ENCODE assay signal across 13 cellular contexts in genomic region chr20:14148042-14148441, GRCh38.
"Had no signal": no experiment of that assay in that cellular context is flagged by ENCODE, and none has a peak within 500 bp of the region (broad histone marks: within the 10 kb centered on the region; RNA-seq: fewer than 3 reads in every experiment).

No MANE protein-coding gene starts in this region.

- ATAC-seq: activated CD8-positive, alpha-beta T cell treated with anti-CD3 and anti-CD28 coated beads for 36 hours; activated T-helper 17 cell treated with anti-CD3 and anti-CD28 coated beads, Interleukin-2, amount 50 U/mL, for 72 hours; mucosa of descending colon had no signal

- H3K9me3 ChIP-seq: colonic mucosa, mucosa of descending colon, thyroid gland had no signal

- DNase-seq: activated CD4-positive, alpha-beta T cell treated with anti-CD3 and anti-CD28 coated beads, Interleukin-2, amount 10 ng/mL, durations not matched to agents 24 days and 14 days; activated CD8-positive, alpha-beta T cell treated with anti-CD3 and anti-CD28 coated beads for 36 hours; activated naive CD4-positive, alpha-beta T cell treated with anti-CD3 and anti-CD28 coated beads, Interleukin-2, amount 10 ng/mL, durations not matched to agents 7 days and 5 days; activated T-cell treated with anti-CD3 and anti-CD28 coated beads, Interleukin-2, amount 50 U/mL, for 1 hour; central memory CD4-positive, alpha-beta T cell; colonic mucosa; mucosa of descending colon; naive B cell; stimulated activated CD4-positive, alpha-beta T cell treated with anti-CD3 and anti-CD28 coated beads, Interleukin-2, amount 100 ng/mL, for 24 hours; stimulated activated naive CD4-positive, alpha-beta T cell treated with Interleukin-2 at 50 U/mL for 16 hours; T1000; thyroid gland had no signal

- H3K27me3 ChIP-seq: colonic mucosa, thyroid gland had no signal

- H3K36me3 ChIP-seq: colonic mucosa, thyroid gland had no signal

- H3K4me3 ChIP-seq: colonic mucosa, mucosa of descending colon, thyroid gland had no signal

- H3K27ac ChIP-seq: colonic mucosa, thyroid gland had no signal

- H3K4me1 ChIP-seq: colonic mucosa, thyroid gland had no signal
